In the genomic region with DNA sequence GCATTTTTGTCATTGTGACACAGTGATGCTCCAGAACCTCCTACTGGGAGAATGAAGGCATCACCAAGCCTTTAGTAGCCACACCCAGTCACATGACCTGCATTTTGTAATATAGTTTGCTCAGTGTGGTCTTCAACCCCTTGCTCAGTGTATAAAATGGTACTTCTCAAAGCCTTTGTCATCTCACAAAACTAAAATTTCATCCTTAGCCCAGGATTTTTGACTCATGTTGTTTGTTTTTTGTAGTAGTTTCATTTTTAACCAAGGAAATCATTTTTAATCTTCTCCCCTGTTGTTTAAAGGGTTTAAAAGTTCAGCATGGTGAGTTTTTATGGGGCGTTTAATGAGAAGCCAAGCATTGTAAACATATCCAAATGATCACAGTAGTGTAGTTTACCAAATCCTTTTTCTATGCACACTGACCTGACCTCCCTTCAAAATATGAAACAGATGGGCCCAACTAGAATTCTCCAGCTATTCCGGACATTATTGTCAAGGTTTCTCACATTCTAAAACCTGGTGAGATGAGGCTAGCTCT, we compare ENCODE assay signal across 13 cellular contexts. TPM values are rescaled to one million over a fixed set of nuclear protein-coding genes. Genes with fewer than 3 reads are reported as not detected.
A peak's percentile ranks its signal among the peaks of the same experiment; 100 is the strongest.
DNase-seq lines count a peak whose midpoint lies in the region; ATAC-seq and TF ChIP-seq lines count a peak whose summit lies in the region.
"Had no signal": no experiment of that assay in that cellular context is flagged by ENCODE, and none has a peak within 500 bp of the region (broad histone marks: within the 10 kb centered on the region; RNA-seq: fewer than 3 reads in every experiment).

No MANE protein-coding gene starts in this region.

- TF ChIP-seq CTCF in thoracic aorta (IDR thresholded peaks at IDR 0.05) = no peak

- no peak overlapping the region for H2BK15ac ChIP-seq in mesendoderm (replicated peaks; ENCODE audit: low read depth)

- H3K27ac ChIP-seq in thoracic aorta = peak overlapping the region; percentile 7 to 29
- no peak overlapping the region for H3K27ac ChIP-seq in mesendoderm (ENCODE audit: low read depth, low read length)

- H3K27me3 ChIP-seq in adipocyte (replicated peaks; ENCODE audit: control insufficient read depth, insufficient read depth, low read length) (no peaks in the 10 kb centered on the region), thoracic aorta (replicated peaks; ENCODE audit: insufficient read depth) (no peaks in the 10 kb centered on the region), mesendoderm (ENCODE audit: insufficient read depth, low read length, poor library complexity) (no peaks in the 10 kb centered on the region)

- DNase-seq in H4 (ENCODE audit: low spot score) (peak; percentile 67), adipocyte (ENCODE audit: low read depth) (peak; percentile 73), left ventricle myocardium superior (no peak), thoracic aorta (ENCODE audit: low spot score) (no peak), mesendoderm (no peak)
- no peak for DNase-seq in activated T-cell treated with anti-CD3 and anti-CD28 coated beads, Interleukin-2, amount 50 U/mL, for 24 hours
- DNase-seq: activated CD4-positive, alpha-beta T cell treated with anti-CD3 and anti-CD28 coated beads for 1 hour; KG1; NCI-H446 had no signal

- H2BK120ac ChIP-seq in mesendoderm (ENCODE audit: low read depth, low read length) = no peak overlapping the region

- H3K4me3 ChIP-seq in adipocyte (ENCODE audit: low read length) (peak overlapping the region; percentile 29), thoracic aorta (no peak overlapping the region), mesendoderm (ENCODE audit: low read length) (no peak overlapping the region)

- H3K9ac ChIP-seq in adipocyte (ENCODE audit: low read length) = peak overlapping the region; percentile 4
- H3K9ac ChIP-seq in mesendoderm (ENCODE audit: low read length) = no peak overlapping the region

- no peaks in the 10 kb centered on the region for H3K36me3 ChIP-seq in adipocyte (ENCODE audit: control insufficient read depth, insufficient read depth, low read length, severe bottlenecking)
- no peaks in the 10 kb centered on the region for H3K36me3 ChIP-seq in thoracic aorta
- H3K36me3 ChIP-seq in mesendoderm (ENCODE audit: control insufficient read depth, insufficient read depth, low read length) = no peaks in the 10 kb centered on the region

- no CpG with 5 or more reads among the region's 2 CpGs for WGBS in mesendoderm (ENCODE audit: extremely low coverage, insufficient coverage, low lambda C conversion rate)

- no peaks in the 10 kb centered on the region for H3K4me1 Mint-ChIP-seq in activated T-cell treated with anti-CD3 and anti-CD28 coated beads, Interleukin-2, amount 50 U/mL, for 24 hours (ENCODE audit: low read depth)

- no peak overlapping the region for H3K4ac ChIP-seq in mesendoderm (ENCODE audit: low read depth, low read length)

- no peak overlapping the region for H3K27ac Mint-ChIP-seq in activated T-cell treated with anti-CD3 and anti-CD28 coated beads, Interleukin-2, amount 50 U/mL, for 24 hours
- H3K27ac Mint-ChIP-seq: activated T-helper 1 cell treated with anti-CD3 and anti-CD28 coated beads, Interleukin-12 subunit alpha, Interleukin-12 subunit beta, Interleukin-2, Interleukin-4 antibody, amounts not matched to agents 30 ng/mL and 10 ng/mL and 1 ng/mL, durations not matched to agents 14 hours and 24 hours and 36 hours; natural killer cell treated with Interleukin-12 subunit alpha and Interleukin-12 subunit beta and Interleukin-15 and Interleukin-18, amount 100 ng/mL, for 72 hours; stimulated activated naive CD8-positive, alpha-beta T cell treated with anti-CD3 and anti-CD28 coated beads, Interleukin-15, Interleukin-2, amounts not matched to agents 100 ng/mL and 50 ng/mL, for 24 hours had no signal

- no peaks in the 10 kb centered on the region for H3K9me3 Mint-ChIP-seq in activated T-cell treated with anti-CD3 and anti-CD28 coated beads, Interleukin-2, amount 50 U/mL, for 24 hours
- H3K9me3 Mint-ChIP-seq: activated T-helper 1 cell treated with anti-CD3 and anti-CD28 coated beads, Interleukin-12 subunit alpha, Interleukin-12 subunit beta, Interleukin-2, Interleukin-4 antibody, amounts not matched to agents 30 ng/mL and 10 ng/mL and 1 ng/mL, durations not matched to agents 14 hours and 24 hours and 36 hours; natural killer cell treated with Interleukin-12 subunit alpha and Interleukin-12 subunit beta and Interleukin-15 and Interleukin-18, amount 100 ng/mL, for 72 hours; stimulated activated naive CD8-positive, alpha-beta T cell treated with anti-CD3 and anti-CD28 coated beads, Interleukin-15, Interleukin-2, amounts not matched to agents 100 ng/mL and 50 ng/mL, for 24 hours had no signal

- no peaks in the 10 kb centered on the region for H3K27me3 Mint-ChIP-seq in activated T-cell treated with anti-CD3 and anti-CD28 coated beads, Interleukin-2, amount 50 U/mL, for 24 hours

- H3K4me2 ChIP-seq in mesendoderm (ENCODE audit: low read length) = no peak overlapping the region

- H4K8ac ChIP-seq in mesendoderm (ENCODE audit: low read depth, low read length) = no peak overlapping the region

- ATAC-seq in left ventricle myocardium superior (peak; percentile 10), thoracic aorta (ENCODE audit: insufficient number of reproducible peaks, low FRiP score, low read depth) (no peak), HG03139 (IDR thresholded peaks at IDR 0.05; ENCODE audit: unreplicated experiment) (no peak)
- ATAC-seq: natural killer cell treated with Interleukin-12 subunit alpha and Interleukin-12 subunit beta and Interleukin-15 and Interleukin-18, amount 100 ng/mL, for 72 hours had no signal

- no peak overlapping the region for H3K23ac ChIP-seq in mesendoderm (ENCODE audit: low read length)

- H3K9me3 ChIP-seq in adipocyte (ENCODE audit: control insufficient read depth, low read length) = no peaks in the 10 kb centered on the region
- H3K9me3 ChIP-seq in thoracic aorta = no peaks in the 10 kb centered on the region

- H3K4me1 ChIP-seq in adipocyte (ENCODE audit: control insufficient read depth, insufficient read depth, low read length) = peaks cover 14% of the 10 kb centered on the region
- H3K4me1 ChIP-seq in thoracic aorta (ENCODE audit: control insufficient read depth in 1 of 2, low read depth in 2 of 2) = peaks cover 17 to 42% of the 10 kb centered on the region in 2 donors
- H3K4me1 ChIP-seq in mesendoderm (ENCODE audit: control insufficient read depth, low read depth, low read length) = peaks cover 10% of the 10 kb centered on the region

- peaks cover 4% of the 10 kb centered on the region for H3K79me1 ChIP-seq in mesendoderm (ENCODE audit: low read length)

- H3K4me3 Mint-ChIP-seq in activated T-cell treated with anti-CD3 and anti-CD28 coated beads, Interleukin-2, amount 50 U/mL, for 24 hours = no peak overlapping the region
- H3K4me3 Mint-ChIP-seq: activated T-helper 1 cell treated with anti-CD3 and anti-CD28 coated beads, Interleukin-12 subunit alpha, Interleukin-12 subunit beta, Interleukin-2, Interleukin-4 antibody, amounts not matched to agents 30 ng/mL and 10 ng/mL and 1 ng/mL, durations not matched to agents 14 hours and 24 hours and 36 hours; natural killer cell treated with Interleukin-12 subunit alpha and Interleukin-12 subunit beta and Interleukin-15 and Interleukin-18, amount 100 ng/mL, for 72 hours; stimulated activated naive CD8-positive, alpha-beta T cell treated with anti-CD3 and anti-CD28 coated beads, Interleukin-15, Interleukin-2, amounts not matched to agents 100 ng/mL and 50 ng/mL, for 24 hours had no signal

- no peak overlapping the region for H2BK5ac ChIP-seq in mesendoderm (ENCODE audit: low read length)

- no peaks in the 10 kb centered on the region for H3K79me2 ChIP-seq in mesendoderm (ENCODE audit: control insufficient read depth, insufficient read depth, low read length)

- no peak overlapping the region for H2AK5ac ChIP-seq in mesendoderm (ENCODE audit: low read length)

- H3K36me3 Mint-ChIP-seq in activated T-cell treated with anti-CD3 and anti-CD28 coated beads, Interleukin-2, amount 50 U/mL, for 24 hours (ENCODE audit: low read depth) = no peaks in the 10 kb centered on the region
- H3K36me3 Mint-ChIP-seq: natural killer cell treated with Interleukin-12 subunit alpha and Interleukin-12 subunit beta and Interleukin-15 and Interleukin-18, amount 100 ng/mL, for 72 hours had no signal

- no peak overlapping the region for H3K18ac ChIP-seq in mesendoderm (ENCODE audit: low read length)

- intact Hi-C loops in left ventricle myocardium superior (cut with micrococcal nuclease) = no loop called here

- H3K56ac ChIP-seq in mesendoderm (ENCODE audit: low read length) = no peak overlapping the region

- H4K5ac ChIP-seq in mesendoderm (ENCODE audit: low read length) = no peak overlapping the region

RNA-seq across cellular contexts. Expression of gene SCHIP1, which starts 25.4 kb away (rescaled TPM):
- 3.2 and 3.4 TPM in 2 replicates for total RNA-seq in H4 (2014; rRNA removed; shearing (Covaris generic))
- total RNA-seq in left ventricle myocardium superior (56.3 TPM), thoracic aorta (10 to 100 TPM; 13.4 to 15.1 TPM)
- polyA plus RNA-seq in mesendoderm (2013, experiment 1 of 2) = 6.3 TPM
- 7.4 TPM for polyA plus RNA-seq in mesendoderm (2013, experiment 2 of 2)
- total RNA-seq: activated T-helper 1 cell treated with anti-CD3 and anti-CD28 coated beads, Interleukin-12 subunit alpha, Interleukin-12 subunit beta, Interleukin-2, Interleukin-4 antibody, amounts not matched to agents 30 ng/mL and 10 ng/mL and 1 ng/mL, durations not matched to agents 14 hours and 24 hours and 36 hours; natural killer cell treated with Interleukin-12 subunit alpha and Interleukin-12 subunit beta and Interleukin-15 and Interleukin-18, amount 100 ng/mL, for 72 hours had no signal

Comparison
In these comparisons a context has a peak if more than half of its experiments do, and no peak if none do; other contexts are left out.
1. DNase-seq: peak in H4 (single experiment) and adipocyte (single experiment); none in left ventricle myocardium superior (single experiment), thoracic aorta (single experiment), mesendoderm (single experiment) and activated T-cell treated with anti-CD3 and anti-CD28 coated beads, Interleukin-2, amount 50 U/mL, for 24 hours (single experiment).